ENCODE assay signal across 1 cellular context in the genomic region with DNA sequence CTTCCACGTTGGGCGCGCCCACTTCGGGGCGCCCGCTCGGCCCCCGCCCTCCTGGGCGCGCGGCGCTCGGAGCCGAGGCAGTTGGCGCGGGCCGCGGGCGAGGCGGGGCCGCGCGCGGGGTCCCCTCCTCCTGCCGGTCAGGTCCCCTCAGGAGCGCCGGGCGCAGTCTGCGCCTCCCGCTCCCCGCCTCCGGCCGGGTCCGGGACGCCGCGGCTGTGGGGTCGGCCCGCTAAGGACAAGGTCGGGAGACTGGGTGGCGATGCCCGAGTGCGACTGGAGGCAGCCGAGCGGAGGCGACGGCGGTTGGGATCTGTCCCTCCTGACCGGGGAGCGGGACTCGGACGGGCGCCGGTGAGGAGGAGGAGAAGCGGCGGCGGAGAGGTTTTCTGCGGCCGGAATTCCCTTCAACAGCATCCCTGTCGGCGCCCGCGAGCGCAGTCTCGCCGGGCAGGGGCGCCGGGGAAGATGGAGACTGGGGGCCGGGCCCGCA.
TF ChIP-seq lines count a peak whose summit lies in the region.

TSS of gene ATRNL1 (plus strand) at position 80 of the 490 bp plus-strand sequence. CDS start at position 466, 386 bp downstream.

TF ChIP-seq in liver, 16 proteins besides CTCF, POLR2A, EP300 and RAD21 (continued from another document):
- TF ChIP-seq REST (IDR thresholded peaks at IDR 0.05) (no peak), FOXA1 (IDR thresholded peaks at IDR 0.05) (no peak), RXRA (IDR thresholded peaks at IDR 0.05) (no peak), EGR1 (IDR thresholded peaks at IDR 0.05; ENCODE audit: low read depth in 2 of 2) (no peak), HNF4A (conservative IDR thresholded peaks at IDR 0.05) (no peak)
